Comparison of ENCODE assay signal across 8 cellular contexts in genomic region chr20:50193169-50193850, GRCh38. TPM values are rescaled to one million over a fixed set of nuclear protein-coding genes. Genes with fewer than 3 reads are reported as not detected.
DNase-seq lines count a peak whose midpoint lies in the region; ATAC-seq and TF ChIP-seq lines count a peak whose summit lies in the region.

No MANE protein-coding gene starts in this region.

- peak overlapping the region; percentile 94 for H2AK5ac ChIP-seq in IMR-90 (ENCODE audit: low read depth, low read length)

- peak overlapping the region; percentile 93 for H3K23ac ChIP-seq in IMR-90 (ENCODE audit: low read depth, low read length)

- peaks cover 11% of the 10 kb centered on the region for H3K4me1 ChIP-seq in IMR-90 (ENCODE audit: control insufficient read depth, insufficient read depth, low read length)

- peaks cover 8 to 53% of the 10 kb centered on the region in 2 experiments for H3K79me1 ChIP-seq in IMR-90 (ENCODE audit: low read depth in 1 of 2, low read length in 2 of 2)

- peak overlapping the region; percentile 93 for H3K56ac ChIP-seq in IMR-90 (ENCODE audit: extremely low read depth, insufficient read depth, low read length)

- TF ChIP-seq POLR2A in IMR-90 (IDR thresholded peaks at IDR 0.05; ENCODE audit: low read depth, low read length): peak; percentile 69

- TF ChIP-seq RAD21 in IMR-90 (IDR thresholded peaks at IDR 0.05; ENCODE audit: low read length): peak; percentile 8

- no peaks in the 10 kb centered on the region for H3K9me3 ChIP-seq in IMR-90 (ENCODE audit: control insufficient read depth, insufficient read depth, low read length)

- ATAC-seq in IMR-90 (ENCODE audit: low read depth) (no peak), GM19467 (IDR thresholded peaks at IDR 0.05; ENCODE audit: unreplicated experiment) (no peak), HG03439 (IDR thresholded peaks at IDR 0.05; ENCODE audit: unreplicated experiment) (no peak)

- DNase-seq in AG20443 (ENCODE audit: low spot score) (peak; percentile 47), IMR-90 (peak; percentile 73), caudate nucleus (lab: John Stamatoyannopoulos, UW) (peak in 16 of 61 donors; percentile 4 to 60 (median 24)), mucosa of gallbladder (ENCODE audit: low spot score) (peak; percentile 31), HPDE6-E6E7 (ENCODE audit: extremely low spot score) (no peak), OCI-M2 (lab: John Stamatoyannopoulos, UW; ENCODE audit: unreplicated experiment) (no peak)

- H3K4me3 ChIP-seq in IMR-90 (ENCODE audit: insufficient read depth, low read depth, low read length): peak overlapping the region; percentile 95

- peaks cover 30% of the 10 kb centered on the region for H3K36me3 ChIP-seq in IMR-90 (ENCODE audit: control insufficient read depth, insufficient read depth, low read length)

- CTCF ChIA-PET in IMR-90 (lab: Yijun Ruan, JAX): no interaction called here

- WGBS in IMR-90 (ENCODE audit: extremely low coverage in 2 of 2, insufficient read length in 1 of 2), 2 experiments: 18% methylated on average over 2 of the region's 10 CpGs; no CpG with 5 or more reads in 1 of the 2 experiments

- peak overlapping the region; percentile 85 for H3K18ac ChIP-seq in IMR-90 (ENCODE audit: low read depth, low read length)

- POLR2A ChIA-PET in IMR-90 (lab: Charles Lee; ENCODE audit: unreplicated experiment): interaction anchor here (0.6 kb wide), 1 partner anchor 16 kb away, joined by 3 read pairs; no protein-coding TSS in a partner anchor

- no TSS peak for BruUV-seq in IMR-90 (replicated peaks; lab: Mats Ljungman, UMichigan)

- H4K91ac ChIP-seq in IMR-90 (ENCODE audit: insufficient read depth, low read depth, low read length): peak overlapping the region; percentile 69

- H2BK20ac ChIP-seq in IMR-90 (ENCODE audit: low read depth, low read length): peak overlapping the region; percentile 47; the same call in 1 of the 2 replicates

- H2BK120ac ChIP-seq in IMR-90 (ENCODE audit: low read depth, low read length): peak overlapping the region; percentile 48

- H4K20me1 ChIP-seq in IMR-90 (ENCODE audit: insufficient read depth, low read length): peaks cover 54% of the 10 kb centered on the region

- TF ChIP-seq CTCF in IMR-90 (conservative IDR thresholded peaks at IDR 0.05; ENCODE audit: low read depth, low read length): no peak

- peak overlapping the region; percentile 59 for H2AK9ac ChIP-seq in IMR-90 (replicated peaks; ENCODE audit: low read depth, low read length, poor library complexity)

- in situ Hi-C loops in IMR-90 (cut with MboI; ENCODE audit: low sequenced_read_pairs): loop anchor here (5.0 kb wide), 2 partner anchors 114 to 189 kb away; no protein-coding TSS in a partner anchor

- intact Hi-C loops in IMR-90 (cut with micrococcal nuclease): loop anchor here (2.0 to 5.0 kb wide), 3 partner anchors 31 to 99 kb away; no protein-coding TSS in a partner anchor

- dilution Hi-C loops in IMR-90 (cut with HindIII; ENCODE audit: low sequenced_read_pairs, unreplicated experiment): no loop called here

- peak overlapping the region; percentile 38 for H4K5ac ChIP-seq in IMR-90 (ENCODE audit: low read depth, low read length)

- no peaks in the 10 kb centered on the region for H3K27me3 ChIP-seq in IMR-90 (ENCODE audit: control insufficient read depth, insufficient read depth, low read length)

- H2BK15ac ChIP-seq in IMR-90 (ENCODE audit: low read depth, low read length): peak overlapping the region; percentile 76; the same call in 2 of the 3 replicates

- peak overlapping the region; percentile 9 for H2AFZ ChIP-seq in IMR-90 (replicated peaks; ENCODE audit: low read length, poor library complexity)

- H3K27ac ChIP-seq in IMR-90 (ENCODE audit: insufficient read depth, low read length): peak overlapping the region; percentile 98
- H3K27ac ChIP-seq in caudate nucleus (ENCODE audit: low read depth, low read length): peak overlapping the region; percentile 85

- H3K4ac ChIP-seq in IMR-90 (ENCODE audit: low read depth, low read length): peak overlapping the region; percentile 87

- peaks cover 10% of the 10 kb centered on the region for H3K9me1 ChIP-seq in IMR-90 (ENCODE audit: insufficient read depth, low read length)

- peak overlapping the region; percentile 82 for H2BK5ac ChIP-seq in IMR-90 (ENCODE audit: low read depth, low read length, poor library complexity, severe bottlenecking)

- peak overlapping the region; percentile 99 for H3K14ac ChIP-seq in IMR-90 (replicated peaks; ENCODE audit: low read depth, low read length)

- peak overlapping the region; percentile 99 for H3K9ac ChIP-seq in IMR-90 (ENCODE audit: low read depth, low read length)

- peak overlapping the region; percentile 81 for H3K4me2 ChIP-seq in IMR-90 (ENCODE audit: low read depth, low read length)

- peak overlapping the region; percentile 70 to 84 for H4K8ac ChIP-seq in IMR-90 (ENCODE audit: low read depth in 2 of 2, low read length in 2 of 2)

TF ChIP-seq in IMR-90, 13 proteins besides CTCF, POLR2A, EP300 and RAD21:
- no peak for TF ChIP-seq FOS (IDR thresholded peaks at IDR 0.05; ENCODE audit: low read depth, low read length)
- TF ChIP-seq MAFK (IDR thresholded peaks at IDR 0.05; ENCODE audit: low read depth, low read length): no peak
- no peak for TF ChIP-seq ELK1 (IDR thresholded peaks at IDR 0.05; ENCODE audit: borderline replicate concordance, low read depth, low read length)
- no peak for TF ChIP-seq USF2 (IDR thresholded peaks at IDR 0.05; ENCODE audit: low read depth, low read length)
- TF ChIP-seq MAZ (IDR thresholded peaks at IDR 0.05; ENCODE audit: borderline replicate concordance, low read depth, low read length): no peak; the same call in 1 of the 2 replicates
- TF ChIP-seq RFX5 (IDR thresholded peaks at IDR 0.05; ENCODE audit: low read depth, low read length): no peak
- no peak for TF ChIP-seq BHLHE40 (IDR thresholded peaks at IDR 0.05; ENCODE audit: low read depth, low read length)
- no peak for TF ChIP-seq SMC3 (IDR thresholded peaks at IDR 0.05; ENCODE audit: low read depth, low read length)
- TF ChIP-seq CEBPB (IDR thresholded peaks at IDR 0.05; ENCODE audit: low read depth, low read length): no peak
- TF ChIP-seq NFE2L2 (IDR thresholded peaks at IDR 0.05; ENCODE audit: low read depth, low read length): no peak
- no peak for TF ChIP-seq RCOR1 (IDR thresholded peaks at IDR 0.05; ENCODE audit: insufficient replicate concordance, low read length)

RNA-seq across cellular contexts. Expression of gene CEBPB, which starts 2.7 kb away (rescaled TPM):
- 3.4 and 6.9 TPM in 2 replicates for total RNA-seq in IMR-90 (2012; rRNA removed)
- polyA plus RNA-seq in IMR-90 (2012; rRNA removed): 17.4 and 33.6 TPM in 2 replicates
- polyA plus RNA-seq in IMR-90 (2012; cell fraction: cytosol; rRNA removed): 18.5 and 103 TPM in 2 replicates
- polyA plus RNA-seq in IMR-90 (2012; cell fraction: nucleus; rRNA removed; ENCODE audit: low replicate concordance): 98.3 and 167 TPM in 2 replicates
- 87.4 TPM for total RNA-seq in mucosa of gallbladder

RNA-seq across cellular contexts. Expression of gene PEDS1, which starts 39.8 kb away (rescaled TPM):
- total RNA-seq in IMR-90 (2012; rRNA removed) (24.0 and 25.3 TPM in 2 replicates), mucosa of gallbladder (28.6 TPM)
- 59.9 and 67.6 TPM in 2 replicates for polyA plus RNA-seq in IMR-90 (2012; rRNA removed)
- 26.9 and 58.5 TPM in 2 replicates for polyA plus RNA-seq in IMR-90 (2012; cell fraction: cytosol; rRNA removed)
- 24.5 and 45.9 TPM in 2 replicates for polyA plus RNA-seq in IMR-90 (2012; cell fraction: nucleus; rRNA removed; ENCODE audit: low replicate concordance)

Comparison
In these comparisons a context has a peak if more than half of its experiments do, and no peak if none do; other contexts are left out.
1. DNase-seq: peak in AG20443 (single experiment), IMR-90 (single experiment) and mucosa of gallbladder (single experiment); none in HPDE6-E6E7 (single experiment) and OCI-M2 (single experiment).
2. RNA of gene CEBPB, which starts 2.7 kb away (total RNA-seq): 87.4 TPM in mucosa of gallbladder (single experiment); 3.4 to 6.9 TPM in IMR-90; every median in the first group is over 10 times any median in the second.